ENCODE assay signal across 1 cellular context in the genomic region with DNA sequence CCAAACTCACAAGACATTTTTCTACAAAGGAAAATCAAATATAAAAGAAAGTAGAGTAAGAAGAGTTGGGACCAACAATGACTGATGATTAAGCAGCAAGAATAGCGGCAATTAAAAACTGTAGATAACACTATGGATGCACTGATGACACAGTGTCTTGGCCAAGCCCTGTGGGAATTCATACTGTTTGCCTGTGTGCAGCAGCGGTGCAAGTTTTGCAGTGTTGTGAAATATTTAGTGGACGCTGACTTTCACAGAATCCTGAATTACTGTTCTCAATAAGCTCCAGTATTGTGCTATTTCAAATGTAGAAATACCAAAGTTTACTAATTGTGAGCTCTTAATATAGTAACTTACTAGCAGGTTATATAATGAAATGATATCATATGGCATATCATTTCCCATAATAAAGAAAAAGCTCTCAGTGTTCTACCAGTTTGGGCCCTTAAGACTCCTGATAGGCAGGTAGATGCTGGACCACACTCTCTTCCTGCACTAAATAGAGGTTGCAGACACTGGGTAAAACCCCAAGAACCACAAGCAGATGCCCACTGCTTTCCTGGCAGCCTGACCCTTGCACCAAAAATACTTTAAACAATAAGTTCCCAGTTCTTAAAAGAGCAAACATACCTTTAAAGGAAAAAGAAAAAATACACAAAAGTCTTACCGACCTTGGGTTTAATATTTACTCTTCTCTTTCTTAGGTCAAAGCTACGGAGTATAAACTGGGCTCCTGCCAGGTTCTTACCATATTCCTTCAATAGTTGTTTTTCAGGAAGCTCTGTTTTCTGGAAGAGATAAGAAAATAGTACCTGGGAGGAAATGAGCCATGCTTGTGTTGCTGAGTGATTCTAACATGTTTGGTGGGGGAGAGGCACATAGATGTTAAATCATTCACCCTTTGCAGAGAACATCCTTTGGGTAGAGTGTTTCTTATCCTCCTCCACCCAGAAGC.
TF ChIP-seq lines count a peak whose summit lies in the region.

No MANE protein-coding gene starts in this region.

TF ChIP-seq in SK-N-SH, 30 proteins besides CTCF, POLR2A, EP300 and RAD21 (continued from another document):
- TF ChIP-seq MXI1 (IDR thresholded peaks at IDR 0.05; ENCODE audit: low read depth, low read length), result no peak
